In genomic region chr7:17706734-17707133, GRCh38 we compare ENCODE assay signal across 8 cellular contexts.
A peak's percentile ranks its signal among the peaks of the same experiment; 100 is the strongest.
DNase-seq lines count a peak whose midpoint lies in the region; TF ChIP-seq lines count a peak whose summit lies in the region.

No MANE protein-coding gene starts in this region.

- H3K4me3 Mint-ChIP-seq in type B pancreatic cell = no peak overlapping the region

- no peak overlapping the region for H3K27ac Mint-ChIP-seq in type B pancreatic cell

- H3K36me3 Mint-ChIP-seq in type B pancreatic cell = no peaks in the 10 kb centered on the region

- H3K27me3 Mint-ChIP-seq in type B pancreatic cell = peaks cover 11% of the 10 kb centered on the region

- TF ChIP-seq CTCF in HEK293 (tag by site-specific recombination; IDR thresholded peaks at IDR 0.05) = no peak
- peak; percentile 89 for TF ChIP-seq CTCF in type B pancreatic cell (conservative IDR thresholded peaks at IDR 0.05)

- CTCF ChIA-PET in HEK293 (lab: Yijun Ruan, JAX) = interaction anchor here (0.5 to 3.2 kb wide), 20 partner anchors 10 to 862 kb away, joined by 3 to 11 read pairs (median 3); no protein-coding TSS in a partner anchor

- no peaks in the 10 kb centered on the region for H3K4me1 ChIP-seq in HEK293 (ENCODE audit: control insufficient read depth, insufficient read depth, low read length)

- POLR2A ChIA-PET in HEK293 (lab: Yijun Ruan, JAX) = no interaction called here

- H3K36me3 ChIP-seq in HEK293 (ENCODE audit: control insufficient read depth in 2 of 2, insufficient read depth in 1 of 2, low read length in 2 of 2) = no peaks in the 10 kb centered on the region

- no peaks in the 10 kb centered on the region for H3K9me3 ChIP-seq in HEK293 (ENCODE audit: control insufficient read depth, insufficient read depth, low read depth, low read length)

- no peak overlapping the region for H3K4me3 ChIP-seq in HEK293 (ENCODE audit: low read depth, low read length)

- H3K4me1 Mint-ChIP-seq in type B pancreatic cell (ENCODE audit: unreplicated experiment) = peaks cover 5% of the 10 kb centered on the region

- no peaks in the 10 kb centered on the region for H3K9me3 Mint-ChIP-seq in type B pancreatic cell

- DNase-seq in stimulated activated CD4-positive, alpha-beta T cell treated with anti-CD3 and anti-CD28 coated beads, Interleukin-12 subunit alpha, Interleukin-12 subunit beta, amount 100 ng/mL, for 48 hours (ENCODE audit: low read depth in 2 of 3, low spot score in 1 of 3) = peak; percentile 4 to 42 (median 8)
- no peak for DNase-seq in stimulated activated CD4-positive, alpha-beta T cell treated with anti-CD3 and anti-CD28 coated beads, Interleukin-4, amount 100 ng/mL, for 4 hours
- DNase-seq in NCI-H1092 (lab: John Stamatoyannopoulos, UW) (peak; percentile 38), SKM-1 (lab: John Stamatoyannopoulos, UW; ENCODE audit: unreplicated experiment) (peak; percentile 16), ecto neural progenitor cell (ENCODE audit: low spot score) (peak; percentile 56), lung microvascular endothelial cell (ENCODE audit: low read depth in 2 of 2) (peak; percentile 67 to 82), type B pancreatic cell (ENCODE audit: extremely low spot score, unreplicated experiment) (no peak)

- no peak overlapping the region for H3K27ac ChIP-seq in HEK293 (ENCODE audit: extremely low read depth, low read depth, low read length)

TF ChIP-seq in HEK293, 187 proteins besides CTCF, POLR2A, EP300 and RAD21:
- peak; percentile 85 for TF ChIP-seq ZNF654 (tag by site-specific recombination; IDR thresholded peaks at IDR 0.05; ENCODE audit: low read depth)
- TF ChIP-seq KLF7 (tag by site-specific recombination; IDR thresholded peaks at IDR 0.05; ENCODE audit: borderline replicate concordance) = no peak
- TF ChIP-seq ZNF404 (tag by site-specific recombination; IDR thresholded peaks at IDR 0.05) = no peak
- TF ChIP-seq ZNF629 (tag by site-specific recombination; IDR thresholded peaks at IDR 0.05) = no peak
TF ChIP-seq in HEK293: peak in this region for 1.

Comparison
In these comparisons a context has a peak if more than half of its experiments do, and no peak if none do; other contexts are left out.
1. DNase-seq: peak in stimulated activated CD4-positive, alpha-beta T cell treated with anti-CD3 and anti-CD28 coated beads, Interleukin-12 subunit alpha, Interleukin-12 subunit beta, amount 100 ng/mL, for 48 hours (3 of 3), NCI-H1092 (single experiment), SKM-1 (single experiment), ecto neural progenitor cell (single experiment) and lung microvascular endothelial cell (2 of 2); none in stimulated activated CD4-positive, alpha-beta T cell treated with anti-CD3 and anti-CD28 coated beads, Interleukin-4, amount 100 ng/mL, for 4 hours (0 of 2) and type B pancreatic cell (single experiment).